In the genomic region with DNA sequence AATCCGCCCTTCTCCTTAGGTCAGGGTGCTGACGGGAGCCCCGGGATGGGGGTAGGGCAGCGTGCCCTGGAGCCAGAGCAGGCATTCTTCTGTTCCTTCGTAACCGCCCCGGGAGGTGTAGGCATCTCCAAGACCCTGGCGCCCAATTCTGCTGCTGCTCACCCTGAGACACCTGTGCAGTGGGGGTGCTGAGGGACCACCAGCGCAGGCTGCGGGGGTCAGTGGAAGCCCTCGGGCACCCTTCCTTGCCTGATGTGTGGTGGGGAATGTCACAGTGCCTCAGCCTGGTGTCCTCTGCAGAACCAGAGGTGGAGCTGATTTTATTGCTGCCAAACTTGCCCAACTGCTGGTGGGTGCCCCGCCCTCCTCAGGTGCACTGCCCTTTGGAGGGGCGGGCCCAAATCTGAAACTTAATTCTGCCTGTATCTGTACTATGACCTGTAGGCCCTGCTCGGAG, we compare ENCODE assay signal across 1 cellular context.
TF ChIP-seq lines count a peak whose summit lies in the region.

No MANE protein-coding gene starts in this region.

TF ChIP-seq in GM12878, 131 proteins besides CTCF, POLR2A, EP300 and RAD21:
- no peak for TF ChIP-seq SIX5 (IDR thresholded peaks at IDR 0.05; ENCODE audit: low read depth, low read length, severe bottlenecking)
- no peak for TF ChIP-seq ATF7 (IDR thresholded peaks at IDR 0.05; ENCODE audit: low read depth)
- no peak for TF ChIP-seq NRF1 (conservative IDR thresholded peaks at IDR 0.05; ENCODE audit: low read depth, low read length)
- TF ChIP-seq IRF3 (IDR thresholded peaks at IDR 0.05) = no peak
- no peak for TF ChIP-seq YY1 (IDR thresholded peaks at IDR 0.05; ENCODE audit: low read depth, low read length)
- peak; percentile 33; the same call in 1 of the 2 replicates for TF ChIP-seq DPF2 (IDR thresholded peaks at IDR 0.05)
- peak; percentile 68 for TF ChIP-seq IKZF1 (conservative IDR thresholded peaks at IDR 0.05)
- TF ChIP-seq, protein P1, sequence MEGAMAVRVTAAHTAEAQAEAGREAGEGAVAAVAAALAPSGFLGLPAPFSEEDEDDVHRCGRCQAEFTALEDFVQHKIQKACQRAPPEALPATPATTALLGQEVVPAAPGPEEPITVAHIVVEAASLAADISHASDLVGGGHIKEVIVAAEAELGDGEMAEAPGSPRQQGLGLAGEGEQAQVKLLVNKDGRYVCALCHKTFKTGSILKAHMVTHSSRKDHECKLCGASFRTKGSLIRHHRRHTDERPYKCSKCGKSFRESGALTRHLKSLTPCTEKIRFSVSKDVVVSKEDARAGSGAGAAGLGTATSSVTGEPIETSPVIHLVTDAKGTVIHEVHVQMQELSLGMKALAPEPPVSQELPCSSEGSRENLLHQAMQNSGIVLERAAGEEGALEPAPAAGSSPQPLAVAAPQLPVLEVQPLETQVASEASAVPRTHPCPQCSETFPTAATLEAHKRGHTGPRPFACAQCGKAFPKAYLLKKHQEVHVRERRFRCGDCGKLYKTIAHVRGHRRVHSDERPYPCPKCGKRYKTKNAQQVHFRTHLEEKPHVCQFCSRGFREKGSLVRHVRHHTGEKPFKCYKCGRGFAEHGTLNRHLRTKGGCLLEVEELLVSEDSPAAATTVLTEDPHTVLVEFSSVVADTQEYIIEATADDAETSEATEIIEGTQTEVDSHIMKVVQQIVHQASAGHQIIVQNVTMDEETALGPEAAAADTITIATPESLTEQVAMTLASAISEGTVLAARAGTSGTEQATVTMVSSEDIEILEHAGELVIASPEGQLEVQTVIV (IDR thresholded peaks at IDR 0.05; ENCODE audit: borderline replicate concordance, partially characterized antibody) = no peak
- no peak for TF ChIP-seq SUZ12 (IDR thresholded peaks at IDR 0.05; ENCODE audit: unreplicated experiment)
- peak; percentile 9 for TF ChIP-seq MEF2B (IDR thresholded peaks at IDR 0.05; ENCODE audit: partially characterized antibody, poor library complexity, severe bottlenecking)
- no peak for TF ChIP-seq ELK1 (IDR thresholded peaks at IDR 0.05; ENCODE audit: low read depth, low read length)
- TF ChIP-seq, protein P2, sequence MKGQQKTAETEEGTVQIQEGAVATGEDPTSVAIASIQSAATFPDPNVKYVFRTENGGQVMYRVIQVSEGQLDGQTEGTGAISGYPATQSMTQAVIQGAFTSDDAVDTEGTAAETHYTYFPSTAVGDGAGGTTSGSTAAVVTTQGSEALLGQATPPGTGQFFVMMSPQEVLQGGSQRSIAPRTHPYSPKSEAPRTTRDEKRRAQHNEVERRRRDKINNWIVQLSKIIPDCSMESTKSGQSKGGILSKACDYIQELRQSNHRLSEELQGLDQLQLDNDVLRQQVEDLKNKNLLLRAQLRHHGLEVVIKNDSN (IDR thresholded peaks at IDR 0.05; ENCODE audit: borderline replicate concordance, extremely low read length, insufficient read depth, low read depth, low read length) = no peak
- TF ChIP-seq, protein P3, sequence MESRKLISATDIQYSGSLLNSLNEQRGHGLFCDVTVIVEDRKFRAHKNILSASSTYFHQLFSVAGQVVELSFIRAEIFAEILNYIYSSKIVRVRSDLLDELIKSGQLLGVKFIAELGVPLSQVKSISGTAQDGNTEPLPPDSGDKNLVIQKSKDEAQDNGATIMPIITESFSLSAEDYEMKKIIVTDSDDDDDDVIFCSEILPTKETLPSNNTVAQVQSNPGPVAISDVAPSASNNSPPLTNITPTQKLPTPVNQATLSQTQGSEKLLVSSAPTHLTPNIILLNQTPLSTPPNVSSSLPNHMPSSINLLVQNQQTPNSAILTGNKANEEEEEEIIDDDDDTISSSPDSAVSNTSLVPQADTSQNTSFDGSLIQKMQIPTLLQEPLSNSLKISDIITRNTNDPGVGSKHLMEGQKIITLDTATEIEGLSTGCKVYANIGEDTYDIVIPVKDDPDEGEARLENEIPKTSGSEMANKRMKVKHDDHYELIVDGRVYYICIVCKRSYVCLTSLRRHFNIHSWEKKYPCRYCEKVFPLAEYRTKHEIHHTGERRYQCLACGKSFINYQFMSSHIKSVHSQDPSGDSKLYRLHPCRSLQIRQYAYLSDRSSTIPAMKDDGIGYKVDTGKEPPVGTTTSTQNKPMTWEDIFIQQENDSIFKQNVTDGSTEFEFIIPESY (IDR thresholded peaks at IDR 0.05) = no peak
- 0 out of 3 replicates have a peak, but pooled peaks of 1 of the 2 experiments have one; percentile 11 for TF ChIP-seq EGR1 (IDR thresholded peaks at IDR 0.05; ENCODE audit: borderline replicate concordance in 1 of 2, low read depth in 2 of 2, low read length in 2 of 2)
- TF ChIP-seq SMARCA5 (IDR thresholded peaks at IDR 0.05) = peak; percentile 72; the same call in 1 of the 2 replicates
- TF ChIP-seq GATAD2B (conservative IDR thresholded peaks at IDR 0.05; ENCODE audit: low read depth) = peak; percentile 52
- TF ChIP-seq IKZF2 (IDR thresholded peaks at IDR 0.05) = peak in 1 of 2 experiments; percentile 35; a peak in 2 of 4 replicates
- TF ChIP-seq LARP7 (IDR thresholded peaks at IDR 0.05) = peak; percentile 80
- 0 out of 2 replicates have a peak, but pooled peaks have one; percentile 51 for TF ChIP-seq HDGF (IDR thresholded peaks at IDR 0.05)
- 0 out of 2 replicates have a peak, but pooled peaks have one; percentile 17 for TF ChIP-seq TCF3 (IDR thresholded peaks at IDR 0.05; ENCODE audit: borderline replicate concordance, insufficient read depth, low read depth, low read length)
- no peak for TF ChIP-seq SMAD1 (IDR thresholded peaks at IDR 0.05; ENCODE audit: low read depth, partially characterized antibody)
